Comparison of ENCODE assay signal across 26 cellular contexts in the genomic region with DNA sequence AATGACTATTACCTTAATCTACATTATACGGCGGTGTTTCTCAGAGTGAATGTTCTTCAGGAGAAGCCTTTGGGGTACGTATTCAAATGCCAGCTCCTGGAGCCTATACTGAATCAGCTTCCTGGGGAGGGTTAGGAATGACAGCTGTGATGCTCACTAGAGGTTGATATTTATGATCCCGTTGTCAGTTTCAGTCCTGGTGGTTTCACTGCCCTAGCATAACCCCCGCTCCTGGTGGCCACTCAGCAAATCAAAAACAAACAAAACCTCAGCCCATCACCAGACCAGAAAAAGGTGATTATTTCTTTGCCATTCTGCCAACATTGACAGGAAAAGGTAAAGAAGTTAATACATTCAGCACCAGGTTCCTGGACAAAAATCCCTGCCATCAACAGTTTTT.
"Had no signal": no experiment of that assay in that cellular context is flagged by ENCODE, and none has a peak within 500 bp of the region (broad histone marks: within the 10 kb centered on the region; RNA-seq: fewer than 3 reads in every experiment).

No MANE protein-coding gene starts in this region.

- H3K27me3 ChIP-seq: ovary, sigmoid colon, suprapubic skin, transverse colon, upper lobe of right lung, uterus had no signal

- H3K4me3 ChIP-seq: coronary artery, esophagus muscularis mucosa, heart right ventricle, lung, ovary, psoas muscle, sigmoid colon, skin epidermis, spleen, suprapubic skin, transverse colon, upper lobe of right lung, uterus had no signal

- H3K4me1 ChIP-seq: esophagus muscularis mucosa, heart right ventricle, psoas muscle, sigmoid colon, spleen, transverse colon, upper lobe of right lung, uterus had no signal

- DNase-seq: dermis blood vessel endothelial cell; effector memory CD4-positive, alpha-beta T cell; foreskin melanocyte; glutamatergic neuron; heart right ventricle; hippocampal formation; natural killer cell; occipital lobe; ovary; posterior cingulate gyrus; psoas muscle; right cardiac atrium; sigmoid colon; spleen; stimulated activated CD4-positive, alpha-beta T cell treated with anti-CD3 and anti-CD28 coated beads, Interleukin-4, amount 100 ng/mL, for 4 hours; stimulated activated naive CD8-positive, alpha-beta T cell treated with anti-CD3 and anti-CD28 coated beads, Interleukin-15, Interleukin-2, amounts not matched to agents 100 U/mL and 50 U/mL, for 24 hours; transverse colon; upper lobe of right lung; uterus had no signal

- H3K36me3 ChIP-seq: esophagus muscularis mucosa, heart right ventricle, ovary, sigmoid colon, spleen, suprapubic skin, transverse colon, upper lobe of right lung, uterus had no signal

- H3K9me3 ChIP-seq: esophagus muscularis mucosa, heart right ventricle, ovary, psoas muscle, sigmoid colon, spleen, suprapubic skin, transverse colon, upper lobe of right lung, uterus had no signal

- ATAC-seq: heart right ventricle; left lobe of liver; natural killer cell; psoas muscle; right cardiac atrium; stimulated activated memory B cell treated with anti-CD40 and anti-IgM and Interleukin-4, amounts not matched to agents 10 μg/mL and 1 μg/mL and 100 μg/mL, for 72 hours; stimulated activated naive CD8-positive, alpha-beta T cell treated with anti-CD3 and anti-CD28 coated beads, Interleukin-15, Interleukin-2, amounts not matched to agents 100 U/mL and 50 U/mL, for 24 hours; upper lobe of right lung had no signal

- H3K27ac ChIP-seq: coronary artery, esophagus muscularis mucosa, heart right ventricle, ovary, psoas muscle, sigmoid colon, skin epidermis, spleen, suprapubic skin, transverse colon, upper lobe of right lung, uterus had no signal
